In the genomic region with DNA sequence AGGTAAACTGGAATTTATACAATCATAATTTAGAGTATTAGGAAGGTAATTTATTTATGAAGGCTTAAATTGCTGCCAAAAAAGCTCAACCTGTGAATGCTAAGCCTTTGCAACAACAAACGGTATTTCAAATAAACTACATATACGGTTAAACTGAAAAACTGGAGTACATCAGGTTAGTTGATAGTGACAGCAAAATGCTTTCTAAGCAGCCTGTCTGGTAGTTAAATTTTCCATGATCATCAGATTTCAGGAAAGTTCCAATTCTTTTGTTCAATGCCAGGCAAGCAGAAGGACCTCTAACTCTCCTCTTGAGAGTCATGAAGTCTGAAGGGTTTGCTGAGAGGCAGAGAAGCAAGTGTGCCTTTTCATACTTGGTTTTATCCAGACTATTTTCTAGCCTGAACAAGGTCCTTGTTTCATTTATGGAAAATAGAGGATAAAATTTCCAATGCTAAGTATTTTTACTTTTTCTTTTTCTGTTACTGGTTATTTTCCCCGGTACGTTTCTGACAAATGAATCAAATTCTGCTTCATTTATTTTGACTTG, we compare ENCODE assay signal across 19 cellular contexts. TPM values are rescaled to one million over a fixed set of nuclear protein-coding genes. Genes with fewer than 3 reads are reported as not detected.
A peak's percentile ranks its signal among the peaks of the same experiment; 100 is the strongest.
DNase-seq lines count a peak whose midpoint lies in the region; ATAC-seq and TF ChIP-seq lines count a peak whose summit lies in the region.
"Had no signal": no experiment of that assay in that cellular context is flagged by ENCODE, and none has a peak within 500 bp of the region (broad histone marks: within the 10 kb centered on the region; RNA-seq: fewer than 3 reads in every experiment).

No MANE protein-coding gene starts in this region.

- DNase-seq in NCI-H69 (lab: John Stamatoyannopoulos, UW) (peak; percentile 48), epithelial cell of proximal tubule (ENCODE audit: low read depth) (no peak), superior temporal gyrus (ENCODE audit: extremely low spot score) (peak; percentile 49)
- no peak for DNase-seq in activated CD4-positive, alpha-beta T cell treated with anti-CD3 and anti-CD28 coated beads, Interleukin-2, amount 50 U/mL, for 48 hours
- DNase-seq: activated CD4-positive, alpha-beta T cell treated with anti-CD3 and anti-CD28 coated beads for 48 hours; activated naive CD8-positive, alpha-beta T cell treated with anti-CD3 and anti-CD28 coated beads for 36 hours; activated T-cell treated with anti-CD3 and anti-CD28 coated beads, Interleukin-2, amount 50 U/mL, for 1 hour; DND-41; HCEC 1CT; heart left ventricle; naive thymus-derived CD8-positive, alpha-beta T cell; NCI-H2227 treated with DMSO at 0.1 percent for 48 hours; SHP77 treated with DMSO at 0.1 percent for 48 hours; stimulated activated CD4-positive, alpha-beta T cell treated with anti-CD3 and anti-CD28 coated beads, Interleukin-4, amount 100 ng/mL, for 24 hours had no signal

- H3K27me3 ChIP-seq in muscle layer of colon (ENCODE audit: control insufficient read depth in 1 of 2, insufficient read depth in 2 of 2, low read length in 2 of 2): no peaks in the 10 kb centered on the region
- H3K27me3 ChIP-seq: BLaER1 treated with 17β-estradiol and CSF1 and Interleukin-3, amounts not matched to agents 10 nM and 100 nM; heart left ventricle had no signal

- H3K27ac ChIP-seq in muscle layer of colon (ENCODE audit: low read depth, low read length): peak overlapping the region; percentile 52
- H3K27ac ChIP-seq: BLaER1 treated with 17β-estradiol and CSF1 and Interleukin-3, amounts not matched to agents 10 nM and 100 nM; heart left ventricle had no signal

- no peaks in the 10 kb centered on the region for H3K36me3 ChIP-seq in muscle layer of colon (ENCODE audit: insufficient read depth, low read length)
- H3K36me3 ChIP-seq: BLaER1 treated with 17β-estradiol and CSF1 and Interleukin-3, amounts not matched to agents 10 nM and 100 nM; heart left ventricle had no signal

- TF ChIP-seq CTCF in epithelial cell of proximal tubule (conservative IDR thresholded peaks at IDR 0.05; ENCODE audit: low read depth, low read length): no peak

- ATAC-seq in GM19397 (IDR thresholded peaks at IDR 0.05; ENCODE audit: unreplicated experiment) (no peak), HG02678 (IDR thresholded peaks at IDR 0.05; ENCODE audit: unreplicated experiment) (no peak), esophagus mucosa (no peak)
- ATAC-seq: heart left ventricle; naive thymus-derived CD8-positive, alpha-beta T cell had no signal

- H3K4me1 ChIP-seq in muscle layer of colon (ENCODE audit: insufficient read depth, low read length): no peaks in the 10 kb centered on the region

- H3K9ac ChIP-seq in muscle layer of colon (ENCODE audit: low read length): peak overlapping the region; percentile 60
- H3K9ac ChIP-seq: BLaER1 treated with 17β-estradiol and CSF1 and Interleukin-3, amounts not matched to agents 10 nM and 100 nM had no signal

- H3K9me3 ChIP-seq in muscle layer of colon (ENCODE audit: low read length): no peaks in the 10 kb centered on the region
- H3K9me3 ChIP-seq: BLaER1 treated with 17β-estradiol and CSF1 and Interleukin-3, amounts not matched to agents 10 nM and 100 nM; heart left ventricle had no signal

- H3K4me3 ChIP-seq in epithelial cell of proximal tubule (ENCODE audit: low read depth, low read length): peak overlapping the region; percentile 86
- H3K4me3 ChIP-seq in muscle layer of colon (ENCODE audit: low read depth in 1 of 2, low read length in 2 of 2): peak overlapping the region in 1 of 2 donors; percentile 58
- H3K4me3 ChIP-seq: BLaER1 treated with 17β-estradiol and CSF1 and Interleukin-3, amounts not matched to agents 10 nM and 100 nM; heart left ventricle had no signal

RNA-seq across cellular contexts. Expression of a gene that starts 4.5 kb away (rescaled TPM):
- total RNA-seq in epithelial cell of proximal tubule (2.8 and 3.3 TPM in 2 replicates), esophagus mucosa (3.0 TPM)
- total RNA-seq: activated naive CD8-positive, alpha-beta T cell treated with anti-CD3 and anti-CD28 coated beads for 36 hours; naive thymus-derived CD8-positive, alpha-beta T cell had no signal

Comparison
In these comparisons a context has a peak if more than half of its experiments do, and no peak if none do; other contexts are left out.
1. DNase-seq: peak in NCI-H69 (single experiment) and superior temporal gyrus (single experiment); none in epithelial cell of proximal tubule (single experiment) and activated CD4-positive, alpha-beta T cell treated with anti-CD3 and anti-CD28 coated beads, Interleukin-2, amount 50 U/mL, for 48 hours (0 of 2).